In the genomic region with DNA sequence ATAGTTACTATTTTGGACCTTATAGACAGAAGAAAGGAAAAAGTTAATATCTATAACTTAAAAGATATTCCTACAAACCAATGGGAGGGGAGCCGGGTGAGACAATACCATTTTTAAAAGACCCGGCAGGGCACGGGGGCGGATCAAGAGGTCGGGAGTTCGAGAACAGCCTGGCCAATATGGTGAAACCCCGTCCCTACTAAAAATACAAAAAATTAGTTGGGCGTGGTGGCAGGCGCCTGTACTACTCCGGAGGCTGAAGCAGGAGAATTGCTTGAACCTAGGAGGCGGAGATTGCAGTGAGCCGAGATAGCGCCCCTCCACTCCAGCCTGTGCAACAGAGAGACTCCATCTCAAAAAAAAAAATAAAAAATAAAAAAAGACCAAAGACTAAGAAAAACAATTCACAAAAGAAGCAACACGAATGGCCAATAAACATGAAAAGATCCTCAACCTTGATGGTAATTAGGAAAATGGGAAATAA, we compare ENCODE assay signal across 1 cellular context.
TF ChIP-seq lines count a peak whose summit lies in the region.

No MANE protein-coding gene starts in this region.

TF ChIP-seq in GM23338, 12 proteins besides CTCF, POLR2A, EP300 and RAD21 (continued from another document):
- TF ChIP-seq, protein P1, sequence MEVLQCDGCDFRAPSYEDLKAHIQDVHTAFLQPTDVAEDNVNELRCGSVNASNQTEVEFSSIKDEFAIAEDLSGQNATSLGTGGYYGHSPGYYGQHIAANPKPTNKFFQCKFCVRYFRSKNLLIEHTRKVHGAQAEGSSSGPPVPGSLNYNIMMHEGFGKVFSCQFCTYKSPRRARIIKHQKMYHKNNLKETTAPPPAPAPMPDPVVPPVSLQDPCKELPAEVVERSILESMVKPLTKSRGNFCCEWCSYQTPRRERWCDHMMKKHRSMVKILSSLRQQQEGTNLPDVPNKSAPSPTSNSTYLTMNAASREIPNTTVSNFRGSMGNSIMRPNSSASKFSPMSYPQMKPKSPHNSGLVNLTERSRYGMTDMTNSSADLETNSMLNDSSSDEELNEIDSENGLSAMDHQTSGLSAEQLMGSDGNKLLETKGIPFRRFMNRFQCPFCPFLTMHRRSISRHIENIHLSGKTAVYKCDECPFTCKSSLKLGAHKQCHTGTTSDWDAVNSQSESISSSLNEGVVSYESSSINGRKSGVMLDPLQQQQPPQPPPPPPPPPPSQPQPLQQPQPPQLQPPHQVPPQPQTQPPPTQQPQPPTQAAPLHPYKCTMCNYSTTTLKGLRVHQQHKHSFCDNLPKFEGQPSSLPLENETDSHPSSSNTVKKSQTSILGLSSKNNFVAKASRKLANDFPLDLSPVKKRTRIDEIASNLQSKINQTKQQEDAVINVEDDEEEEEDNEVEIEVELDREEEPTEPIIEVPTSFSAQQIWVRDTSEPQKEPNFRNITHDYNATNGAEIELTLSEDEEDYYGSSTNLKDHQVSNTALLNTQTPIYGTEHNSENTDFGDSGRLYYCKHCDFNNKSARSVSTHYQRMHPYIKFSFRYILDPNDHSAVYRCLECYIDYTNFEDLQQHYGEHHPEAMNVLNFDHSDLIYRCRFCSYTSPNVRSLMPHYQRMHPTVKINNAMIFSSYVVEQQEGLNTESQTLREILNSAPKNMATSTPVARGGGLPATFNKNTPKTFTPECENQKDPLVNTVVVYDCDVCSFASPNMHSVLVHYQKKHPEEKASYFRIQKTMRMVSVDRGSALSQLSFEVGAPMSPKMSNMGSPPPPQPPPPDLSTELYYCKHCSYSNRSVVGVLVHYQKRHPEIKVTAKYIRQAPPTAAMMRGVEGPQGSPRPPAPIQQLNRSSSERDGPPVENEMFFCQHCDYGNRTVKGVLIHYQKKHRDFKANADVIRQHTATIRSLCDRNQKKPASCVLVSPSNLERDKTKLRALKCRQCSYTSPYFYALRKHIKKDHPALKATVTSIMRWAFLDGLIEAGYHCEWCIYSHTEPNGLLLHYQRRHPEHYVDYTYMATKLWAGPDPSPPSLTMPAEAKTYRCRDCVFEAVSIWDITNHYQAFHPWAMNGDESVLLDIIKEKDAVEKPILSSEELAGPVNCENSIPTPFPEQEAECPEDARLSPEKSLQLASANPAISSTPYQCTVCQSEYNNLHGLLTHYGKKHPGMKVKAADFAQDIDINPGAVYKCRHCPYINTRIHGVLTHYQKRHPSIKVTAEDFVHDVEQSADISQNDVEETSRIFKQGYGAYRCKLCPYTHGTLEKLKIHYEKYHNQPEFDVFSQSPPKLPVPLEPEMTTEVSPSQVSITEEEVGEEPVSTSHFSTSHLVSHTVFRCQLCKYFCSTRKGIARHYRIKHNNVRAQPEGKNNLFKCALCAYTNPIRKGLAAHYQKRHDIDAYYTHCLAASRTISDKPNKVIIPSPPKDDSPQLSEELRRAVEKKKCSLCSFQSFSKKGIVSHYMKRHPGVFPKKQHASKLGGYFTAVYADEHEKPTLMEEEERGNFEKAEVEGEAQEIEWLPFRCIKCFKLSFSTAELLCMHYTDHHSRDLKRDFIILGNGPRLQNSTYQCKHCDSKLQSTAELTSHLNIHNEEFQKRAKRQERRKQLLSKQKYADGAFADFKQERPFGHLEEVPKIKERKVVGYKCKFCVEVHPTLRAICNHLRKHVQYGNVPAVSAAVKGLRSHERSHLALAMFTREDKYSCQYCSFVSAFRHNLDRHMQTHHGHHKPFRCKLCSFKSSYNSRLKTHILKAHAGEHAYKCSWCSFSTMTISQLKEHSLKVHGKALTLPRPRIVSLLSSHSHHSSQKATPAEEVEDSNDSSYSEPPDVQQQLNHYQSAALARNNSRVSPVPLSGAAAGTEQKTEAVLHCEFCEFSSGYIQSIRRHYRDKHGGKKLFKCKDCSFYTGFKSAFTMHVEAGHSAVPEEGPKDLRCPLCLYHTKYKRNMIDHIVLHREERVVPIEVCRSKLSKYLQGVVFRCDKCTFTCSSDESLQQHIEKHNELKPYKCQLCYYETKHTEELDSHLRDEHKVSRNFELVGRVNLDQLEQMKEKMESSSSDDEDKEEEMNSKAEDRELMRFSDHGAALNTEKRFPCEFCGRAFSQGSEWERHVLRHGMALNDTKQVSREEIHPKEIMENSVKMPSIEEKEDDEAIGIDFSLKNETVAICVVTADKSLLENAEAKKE (CRISPR knock-in tag; IDR thresholded peaks at IDR 0.05): no peak
- TF ChIP-seq, protein P2, sequence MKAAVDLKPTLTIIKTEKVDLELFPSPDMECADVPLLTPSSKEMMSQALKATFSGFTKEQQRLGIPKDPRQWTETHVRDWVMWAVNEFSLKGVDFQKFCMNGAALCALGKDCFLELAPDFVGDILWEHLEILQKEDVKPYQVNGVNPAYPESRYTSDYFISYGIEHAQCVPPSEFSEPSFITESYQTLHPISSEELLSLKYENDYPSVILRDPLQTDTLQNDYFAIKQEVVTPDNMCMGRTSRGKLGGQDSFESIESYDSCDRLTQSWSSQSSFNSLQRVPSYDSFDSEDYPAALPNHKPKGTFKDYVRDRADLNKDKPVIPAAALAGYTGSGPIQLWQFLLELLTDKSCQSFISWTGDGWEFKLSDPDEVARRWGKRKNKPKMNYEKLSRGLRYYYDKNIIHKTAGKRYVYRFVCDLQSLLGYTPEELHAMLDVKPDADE (IDR thresholded peaks at IDR 0.05): no peak
- no peak for TF ChIP-seq NANOG (IDR thresholded peaks at IDR 0.05; ENCODE audit: borderline replicate concordance)
TF ChIP-seq in GM23338: peak in this region for 0.
